Comparison of ENCODE assay signal across 8 cellular contexts in the genomic region with DNA sequence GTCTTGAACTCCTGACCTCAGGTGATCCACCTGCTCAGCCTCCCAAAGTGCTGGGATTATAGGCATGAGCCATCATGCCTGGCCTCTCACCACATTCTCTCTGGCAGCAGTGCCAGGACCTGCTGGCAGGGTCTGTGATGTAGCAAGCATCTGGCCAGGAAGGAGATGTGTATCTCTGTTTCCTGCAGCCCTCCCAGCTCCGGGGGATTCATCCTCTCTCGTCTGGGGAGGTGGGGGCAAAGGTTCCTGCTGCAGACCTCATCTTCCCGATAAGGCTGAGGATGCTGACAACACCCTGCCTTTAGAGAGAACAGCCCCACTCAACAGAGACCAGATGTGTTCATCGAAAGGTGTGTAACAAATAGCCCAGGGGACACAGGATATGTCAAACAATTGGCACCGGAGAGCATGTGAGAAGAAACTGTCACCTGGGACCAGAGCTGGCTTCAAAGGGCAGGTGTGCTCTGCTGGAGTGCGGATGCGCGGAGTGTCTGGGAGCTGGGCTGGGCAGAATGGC. TPM values are rescaled to one million over a fixed set of nuclear protein-coding genes. Genes with fewer than 3 reads are reported as not detected.
A peak's percentile ranks its signal among the peaks of the same experiment; 100 is the strongest.
DNase-seq lines count a peak whose midpoint lies in the region.
"Had no signal": no experiment of that assay in that cellular context is flagged by ENCODE, and none has a peak within 500 bp of the region (broad histone marks: within the 10 kb centered on the region; RNA-seq: fewer than 3 reads in every experiment).

No MANE protein-coding gene starts in this region.

- H3K4me1 ChIP-seq in BLaER1 treated with 17β-estradiol and CSF1 and Interleukin-3, amounts not matched to agents 10 nM and 100 nM = peaks cover 53 to 94% (median 75%) of the 10 kb centered on the region in 10 experiments

- intact Hi-C loops in activated T-helper 2 cell treated with anti-CD3 and anti-CD28 coated beads, Interferon-gamma antibody, Interleukin-2, Interleukin-4, amounts not matched to agents 10 μg/mL and 5 μg/mL and 100 μg/mL, durations not matched to agents 14 hours and 24 hours and 36 hours (cut with micrococcal nuclease) = loop anchor here (1.0 to 5.0 kb wide), 4 partner anchors 41 to 349 kb away; partner anchors contain the start of genes MFSD11 and SRSF2

- peak overlapping the region; percentile 35 to 99 (median 87) for H3K4me2 ChIP-seq in BLaER1 treated with 17β-estradiol and CSF1 and Interleukin-3, amounts not matched to agents 10 nM and 100 nM

- no peaks in the 10 kb centered on the region for H3K9me3 Mint-ChIP-seq in activated T-helper 2 cell treated with anti-CD3 and anti-CD28 coated beads, Interferon-gamma antibody, Interleukin-2, Interleukin-4, amounts not matched to agents 10 μg/mL and 5 μg/mL and 100 μg/mL, durations not matched to agents 14 hours and 24 hours and 36 hours

- H3K4me1 Mint-ChIP-seq in activated T-helper 2 cell treated with anti-CD3 and anti-CD28 coated beads, Interferon-gamma antibody, Interleukin-2, Interleukin-4, amounts not matched to agents 10 μg/mL and 5 μg/mL and 100 μg/mL, durations not matched to agents 14 hours and 24 hours and 36 hours (ENCODE audit: low read depth) = peaks cover 25% of the 10 kb centered on the region

- DNase-seq in DMS153 (lab: John Stamatoyannopoulos, UW) (peak; percentile 71), NCI-H345 treated with DMSO at 0.1 percent for 48 hours (lab: John Stamatoyannopoulos, UW; ENCODE audit: unreplicated experiment) (peak; percentile 88)
- no peak for DNase-seq in activated T-helper 2 cell treated with anti-CD3 and anti-CD28 coated beads, Interferon-gamma antibody, Interleukin-2, Interleukin-4, amounts not matched to agents 10 μg/mL and 5 μg/mL and 100 μg/mL, durations not matched to agents 14 hours and 24 hours and 36 hours (ENCODE audit: low spot score)
- no peak for DNase-seq in stimulated activated CD4-positive, alpha-beta T cell treated with anti-CD3 and anti-CD28 coated beads, Interleukin-4, amount 100 ng/mL, for 4 hours
- no peak for DNase-seq in central memory CD4-positive, alpha-beta T cell
- DNase-seq in NK-92 treated with Interleukin-12 subunit alpha and Interleukin-12 subunit beta, amount 100 ng/mL, for 24 hours (lab: John Stamatoyannopoulos, UW) = no peak

- H3K36me3 Mint-ChIP-seq in activated T-helper 2 cell treated with anti-CD3 and anti-CD28 coated beads, Interferon-gamma antibody, Interleukin-2, Interleukin-4, amounts not matched to agents 10 μg/mL and 5 μg/mL and 100 μg/mL, durations not matched to agents 14 hours and 24 hours and 36 hours (ENCODE audit: low read depth) = peaks cover 26% of the 10 kb centered on the region

- H3K27me3 Mint-ChIP-seq in activated T-helper 2 cell treated with anti-CD3 and anti-CD28 coated beads, Interferon-gamma antibody, Interleukin-2, Interleukin-4, amounts not matched to agents 10 μg/mL and 5 μg/mL and 100 μg/mL, durations not matched to agents 14 hours and 24 hours and 36 hours (ENCODE audit: low read depth) = peaks cover 2% of the 10 kb centered on the region

- peak overlapping the region in 6 of 10 experiments; percentile 25 to 55 (median 44); a peak in 11 of 20 replicates for H3K4me3 ChIP-seq in BLaER1 treated with 17β-estradiol and CSF1 and Interleukin-3, amounts not matched to agents 10 nM and 100 nM
- H3K4me3 ChIP-seq: SK-N-MC had no signal

- peak overlapping the region in 8 of 11 experiments; percentile 43 to 99 (median 76); a peak in 15 of 22 replicates for H3K27ac ChIP-seq in BLaER1 treated with 17β-estradiol and CSF1 and Interleukin-3, amounts not matched to agents 10 nM and 100 nM
- H3K27ac ChIP-seq: SK-N-MC had no signal

- H4K20me1 ChIP-seq in BLaER1 treated with 17β-estradiol and CSF1 and Interleukin-3, amounts not matched to agents 10 nM and 100 nM = peaks cover 0 to 6% (median 0%) of the 10 kb centered on the region in 11 experiments; a peak in 3 of 22 replicates

- H3K9me3 ChIP-seq in BLaER1 treated with 17β-estradiol and CSF1 and Interleukin-3, amounts not matched to agents 10 nM and 100 nM (replicated peaks in 1 of 11) = peaks cover 0 to 12% (median 0%) of the 10 kb centered on the region in 11 experiments; a peak in 5 of 22 replicates

- H3K9ac ChIP-seq in BLaER1 treated with 17β-estradiol and CSF1 and Interleukin-3, amounts not matched to agents 10 nM and 100 nM = peak overlapping the region in 8 of 11 experiments; percentile 7 to 76 (median 57); a peak in 14 of 22 replicates

- no peaks in the 10 kb centered on the region for H3K27me3 ChIP-seq in BLaER1 treated with 17β-estradiol and CSF1 and Interleukin-3, amounts not matched to agents 10 nM and 100 nM

- H3K27ac Mint-ChIP-seq in activated T-helper 2 cell treated with anti-CD3 and anti-CD28 coated beads, Interferon-gamma antibody, Interleukin-2, Interleukin-4, amounts not matched to agents 10 μg/mL and 5 μg/mL and 100 μg/mL, durations not matched to agents 14 hours and 24 hours and 36 hours = no peak overlapping the region

- peaks cover 11 to 16% (median 14%) of the 10 kb centered on the region in 11 experiments; a peak in 21 of 22 replicates for H3K36me3 ChIP-seq in BLaER1 treated with 17β-estradiol and CSF1 and Interleukin-3, amounts not matched to agents 10 nM and 100 nM

- peak overlapping the region; percentile 17 for H3K4me3 Mint-ChIP-seq in activated T-helper 2 cell treated with anti-CD3 and anti-CD28 coated beads, Interferon-gamma antibody, Interleukin-2, Interleukin-4, amounts not matched to agents 10 μg/mL and 5 μg/mL and 100 μg/mL, durations not matched to agents 14 hours and 24 hours and 36 hours (ENCODE audit: low read depth)

RNA-seq across cellular contexts. Expression of gene SEC14L1, which starts 54.8 kb away (rescaled TPM):
- total RNA-seq in activated T-helper 2 cell treated with anti-CD3 and anti-CD28 coated beads, Interferon-gamma antibody, Interleukin-2, Interleukin-4, amounts not matched to agents 10 μg/mL and 5 μg/mL and 100 μg/mL, durations not matched to agents 14 hours and 24 hours and 36 hours = 90.5 and 92.2 TPM in 2 replicates

Comparison
In these comparisons a context has a peak if more than half of its experiments do, and no peak if none do; other contexts are left out.
1. DNase-seq: peak in DMS153 (single experiment) and NCI-H345 treated with DMSO at 0.1 percent for 48 hours (single experiment); none in activated T-helper 2 cell treated with anti-CD3 and anti-CD28 coated beads, Interferon-gamma antibody, Interleukin-2, Interleukin-4, amounts not matched to agents 10 μg/mL and 5 μg/mL and 100 μg/mL, durations not matched to agents 14 hours and 24 hours and 36 hours (single experiment), stimulated activated CD4-positive, alpha-beta T cell treated with anti-CD3 and anti-CD28 coated beads, Interleukin-4, amount 100 ng/mL, for 4 hours (0 of 2), central memory CD4-positive, alpha-beta T cell (single experiment) and NK-92 treated with Interleukin-12 subunit alpha and Interleukin-12 subunit beta, amount 100 ng/mL, for 24 hours (single experiment).